ENCODE assay signal across 11 cellular contexts in genomic region chr12:9134981-9135628, GRCh38. TPM values are rescaled to one million over a fixed set of nuclear protein-coding genes. Genes with fewer than 3 reads are reported as not detected.
DNase-seq lines count a peak whose midpoint lies in the region; ATAC-seq and TF ChIP-seq lines count a peak whose summit lies in the region.
"Had no signal": no experiment of that assay in that cellular context is flagged by ENCODE, and none has a peak within 500 bp of the region (broad histone marks: within the 10 kb centered on the region; RNA-seq: fewer than 3 reads in every experiment).

No MANE protein-coding gene starts in this region.

- H3K4me1 ChIP-seq in GM23338 (ENCODE audit: insufficient read depth) = no peaks in the 10 kb centered on the region
- no peaks in the 10 kb centered on the region for H3K4me1 ChIP-seq in thyroid gland

- POLR2A ChIA-PET in WTC11 (lab: Charles Lee) = no interaction called here

- H3K27ac Mint-ChIP-seq in GM23338 = no peak overlapping the region
- H3K27ac Mint-ChIP-seq in WTC11 = no peak overlapping the region
- H3K27ac Mint-ChIP-seq: naive thymus-derived CD4-positive, alpha-beta T cell had no signal

- DNase-seq in DMS53 treated with DMSO at 0.1 percent for 48 hours (lab: John Stamatoyannopoulos, UW; ENCODE audit: unreplicated experiment) (peak; percentile 18), GM23338 (ENCODE audit: low spot score) (peak; percentile 47), WTC11 (ENCODE audit: low spot score) (peak; percentile 37), lung microvascular endothelial cell (ENCODE audit: low read depth in 2 of 2) (peak; percentile 14 to 56), DMS79 (lab: John Stamatoyannopoulos, UW) (no peak), thyroid gland (no peak)
- DNase-seq: effector memory CD8-positive, alpha-beta T cell; naive thymus-derived CD4-positive, alpha-beta T cell; NCI-H226 had no signal

- H3K27ac ChIP-seq in GM23338 (ENCODE audit: low read depth) (no peak overlapping the region), thyroid gland (no peak overlapping the region)

- H3K9me3 Mint-ChIP-seq in GM23338 (peaks cover 17% of the 10 kb centered on the region), WTC11 (peaks cover 48% of the 10 kb centered on the region)
- H3K9me3 Mint-ChIP-seq: effector memory CD8-positive, alpha-beta T cell had no signal

- H3F3A ChIP-seq in GM23338 (replicated peaks; ENCODE audit: low read depth) = no peaks in the 10 kb centered on the region

- H3K27me3 Mint-ChIP-seq in GM23338 (ENCODE audit: insufficient read depth, low read depth, poor library complexity) (no peaks in the 10 kb centered on the region), WTC11 (ENCODE audit: low read depth) (no peaks in the 10 kb centered on the region; the same call in 1 of the 2 replicates)
- H3K27me3 Mint-ChIP-seq: effector memory CD8-positive, alpha-beta T cell; naive thymus-derived CD4-positive, alpha-beta T cell had no signal

- no peak overlapping the region for H3K4me3 ChIP-seq in GM23338
- no peak overlapping the region for H3K4me3 ChIP-seq in thyroid gland (replicated peaks in 1 of 3)

- H3K4me2 ChIP-seq in GM23338 = no peak overlapping the region

- CTCF ChIA-PET in WTC11 (lab: Charles Lee) = interaction anchor here (0.6 to 1.9 kb wide), 8 partner anchors 11 to 196 kb away, joined by 3 to 6 read pairs (median 4); no protein-coding TSS in a partner anchor

- no peaks in the 10 kb centered on the region for H3K27me3 ChIP-seq in GM23338 (ENCODE audit: insufficient read depth)
- no peaks in the 10 kb centered on the region for H3K27me3 ChIP-seq in thyroid gland

- H2AFZ ChIP-seq in GM23338 = no peak overlapping the region

- TF ChIP-seq POLR2A in GM18505 (IDR thresholded peaks at IDR 0.05; ENCODE audit: borderline replicate concordance, extremely low read depth, insufficient read depth, insufficient read length) (no peak), thyroid gland (IDR thresholded peaks at IDR 0.05) (no peak)

- ATAC-seq in GM23338 (no peak), WTC11 (peak; percentile 73), HG02970 (IDR thresholded peaks at IDR 0.05; ENCODE audit: low FRiP score, unreplicated experiment) (no peak), GM18505 (IDR thresholded peaks at IDR 0.05; ENCODE audit: unreplicated experiment) (no peak)
- ATAC-seq: effector memory CD8-positive, alpha-beta T cell; naive thymus-derived CD4-positive, alpha-beta T cell had no signal

- H3K4me1 Mint-ChIP-seq in GM23338 = no peaks in the 10 kb centered on the region; the same call in 2 of the 3 replicates
- no peaks in the 10 kb centered on the region for H3K4me1 Mint-ChIP-seq in WTC11
- H3K4me1 Mint-ChIP-seq: naive thymus-derived CD4-positive, alpha-beta T cell had no signal

- WGBS in thyroid gland, 2 donors = 88 to 89% methylated on average over 16 of the region's 16 CpGs

- H3K36me3 ChIP-seq in GM23338 (ENCODE audit: insufficient read depth) (no peaks in the 10 kb centered on the region), thyroid gland (no peaks in the 10 kb centered on the region)

- H3K36me3 Mint-ChIP-seq in GM23338 (ENCODE audit: low read depth) = peaks cover 12% of the 10 kb centered on the region; the same call in 2 of the 3 replicates
- H3K36me3 Mint-ChIP-seq in WTC11 = peaks cover 14% of the 10 kb centered on the region

- intact Hi-C loops in thyroid gland (cut with DNase I) = no loop called here

- peaks cover 3% of the 10 kb centered on the region; the same call in 1 of the 2 replicates for H3K9me2 ChIP-seq in GM23338 (ENCODE audit: insufficient read depth)

- peak; percentile 57 to 58 for TF ChIP-seq CTCF in GM23338 (conservative IDR thresholded peaks at IDR 0.05; ENCODE audit: low read depth in 2 of 2)
- 0 out of 2 replicates have a peak, but pooled peaks have one; percentile 32 for TF ChIP-seq CTCF in WTC11 (IDR thresholded peaks at IDR 0.05)
- no peak for TF ChIP-seq CTCF in thyroid gland (IDR thresholded peaks at IDR 0.05)

- H3K4me3 Mint-ChIP-seq in GM23338 (no peak overlapping the region), WTC11 (no peak overlapping the region)
- H3K4me3 Mint-ChIP-seq: effector memory CD8-positive, alpha-beta T cell; naive thymus-derived CD4-positive, alpha-beta T cell had no signal

- no peaks in the 10 kb centered on the region for H3K9me3 ChIP-seq in thyroid gland

- H3K79me2 ChIP-seq in GM23338 (replicated peaks; ENCODE audit: insufficient read depth) = no peaks in the 10 kb centered on the region

- H4K20me1 ChIP-seq in GM23338 (replicated peaks; ENCODE audit: insufficient read depth) = no peaks in the 10 kb centered on the region

TF ChIP-seq in GM23338, 12 proteins besides CTCF, POLR2A, EP300 and RAD21:
- TF ChIP-seq EZH2phosphoT487 (IDR thresholded peaks at IDR 0.05; ENCODE audit: unreplicated experiment) = no peak
- no peak for TF ChIP-seq STAT1 (IDR thresholded peaks at IDR 0.05; ENCODE audit: unreplicated experiment)
- no peak for TF ChIP-seq REST (IDR thresholded peaks at IDR 0.05; ENCODE audit: unreplicated experiment)

TF ChIP-seq in WTC11, 78 proteins besides CTCF, POLR2A, EP300 and RAD21 (continues in another document):
- TF ChIP-seq IRF1 (CRISPR knock-in tag; IDR thresholded peaks at IDR 0.05) (no peak), ESRRA (CRISPR knock-in tag; IDR thresholded peaks at IDR 0.05; ENCODE audit: borderline replicate concordance) (no peak), ATF1 (CRISPR knock-in tag; IDR thresholded peaks at IDR 0.05) (no peak), CDX4 (CRISPR knock-in tag; IDR thresholded peaks at IDR 0.05; ENCODE audit: borderline replicate concordance) (no peak), SMAD3 (CRISPR knock-in tag; IDR thresholded peaks at IDR 0.05; ENCODE audit: borderline replicate concordance) (no peak), PRDM15 (CRISPR knock-in tag; IDR thresholded peaks at IDR 0.05) (no peak), SMAD4 (CRISPR knock-in tag; IDR thresholded peaks at IDR 0.05) (no peak), GABPB1 (CRISPR knock-in tag; IDR thresholded peaks at IDR 0.05) (no peak), NFATC4 (CRISPR knock-in tag; IDR thresholded peaks at IDR 0.05) (no peak), ZBTB21 (CRISPR knock-in tag; IDR thresholded peaks at IDR 0.05; ENCODE audit: borderline replicate concordance) (no peak), ZNF232 (CRISPR knock-in tag; IDR thresholded peaks at IDR 0.05) (no peak)

RNA-seq across cellular contexts. Expression of gene A2M, which starts 19.4 kb away (rescaled TPM):
- total RNA-seq in GM23338 (2014; rRNA removed; shearing (Covaris generic)) = not detected in 2 replicates
- 0.92 and 1.3 TPM in 2 replicates for polyA plus RNA-seq in GM23338 (2016; fragmentation: Nextera tagmentation; extraction: Ambion mirVana)
- total RNA-seq in WTC11 (2021) (1.9 to 3.4 TPM (median 3.3 TPM) in 3 replicates), lung microvascular endothelial cell (3.8 and 19.0 TPM in 2 replicates), thyroid gland (100 to 1,000 TPM; 124 to 345 (median 219) TPM)

Comparison
In these comparisons a context has a peak if more than half of its experiments do, and no peak if none do; other contexts are left out.
1. DNase-seq: peak in DMS53 treated with DMSO at 0.1 percent for 48 hours (single experiment), GM23338 (single experiment), WTC11 (single experiment) and lung microvascular endothelial cell (2 of 2); none in DMS79 (single experiment) and thyroid gland (0 of 2).
2. CTCF ChIP-seq: peak in GM23338 (2 of 2) and WTC11 (single experiment); none in thyroid gland (0 of 6).